Comparison of ENCODE assay signal across 8 cellular contexts in the genomic region with DNA sequence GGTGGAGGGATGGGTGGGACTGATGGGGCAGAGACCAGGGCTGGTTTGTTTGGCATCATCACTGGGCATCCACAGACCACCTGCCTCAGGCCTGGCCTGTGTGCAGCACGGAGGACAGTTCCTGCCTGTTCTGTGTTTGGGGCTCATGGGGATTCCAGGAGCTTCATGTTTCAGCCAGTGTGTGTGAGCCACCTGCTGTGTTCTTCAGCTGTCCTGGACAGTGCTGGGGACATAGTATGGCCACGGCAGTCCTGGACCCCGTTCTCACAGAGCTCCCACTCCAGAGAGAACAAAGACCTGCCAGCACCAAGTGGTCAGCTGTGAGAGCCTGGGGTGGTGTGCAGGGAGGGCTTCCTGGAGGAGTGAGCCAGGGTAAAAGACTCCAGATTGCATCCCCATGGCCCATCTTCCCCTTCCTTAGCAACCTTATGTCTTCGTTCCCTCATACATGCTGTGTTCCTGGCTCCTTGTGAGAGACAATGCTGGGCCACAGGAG. TPM values are rescaled to one million over a fixed set of nuclear protein-coding genes. Genes with fewer than 3 reads are reported as not detected.
DNase-seq lines count a peak whose midpoint lies in the region; ATAC-seq and TF ChIP-seq lines count a peak whose summit lies in the region.

No MANE protein-coding gene starts in this region.

- CTCF ChIA-PET in activated B cell treated with CpG ODN at 0.5 μM for 24 hours (lab: Charles Lee) = interaction anchor here (0.9 to 5.5 kb wide), 14 partner anchors 9 to 333 kb away, joined by 3 to 45 read pairs (median 4); a partner anchor contains a TSS

- H3K9me3 ChIP-seq in iPS-18a (ENCODE audit: control insufficient read depth, low read depth, low read length) (no peaks in the 10 kb centered on the region), spleen (no peaks in the 10 kb centered on the region)

- H3K4me3 Mint-ChIP-seq in activated B cell treated with CpG ODN at 0.5 μM for 24 hours = peak overlapping the region; percentile 99

- H3K36me3 ChIP-seq in iPS-18a (ENCODE audit: control insufficient read depth, low read depth, low read length) = peaks cover 48% of the 10 kb centered on the region
- H3K36me3 ChIP-seq in spleen = peaks cover 0 to 59% (median 45%) of the 10 kb centered on the region in 6 donors

- peaks cover 71% of the 10 kb centered on the region for H3K36me3 Mint-ChIP-seq in activated B cell treated with CpG ODN at 0.5 μM for 24 hours (ENCODE audit: low read depth)

- no peaks in the 10 kb centered on the region for H3K27me3 ChIP-seq in iPS-18a (ENCODE audit: control insufficient read depth, insufficient read depth, low read length)
- no peaks in the 10 kb centered on the region for H3K27me3 ChIP-seq in spleen (replicated peaks in 1 of 7)

- intact Hi-C loops in activated B cell treated with CpG ODN at 0.5 μM for 24 hours (cut with micrococcal nuclease) (loop anchor here (1.0 to 5.0 kb wide), 5 partner anchors 11 to 646 kb away; a partner anchor contains a TSS), spleen (cut with DNase I; ENCODE audit: low total_unique reads) (loop anchor here (5.0 kb wide), 1 partner anchor 41 kb away; no protein-coding TSS in a partner anchor)

- no peak overlapping the region for H3K4me3 ChIP-seq in iPS-18a (ENCODE audit: low read length)
- peak overlapping the region in 1 of 8 donors; percentile 74 for H3K4me3 ChIP-seq in spleen

- POLR2A ChIA-PET in activated B cell treated with CpG ODN at 0.5 μM for 24 hours (lab: Charles Lee) = interaction anchor here (0.6 to 7.4 kb wide), 10 partner anchors 10 to 268 kb away, joined by 3 to 76 read pairs (median 10); a partner anchor contains a TSS

- no peaks in the 10 kb centered on the region for H3K9me3 Mint-ChIP-seq in activated B cell treated with CpG ODN at 0.5 μM for 24 hours

- ATAC-seq in HG02642 (IDR thresholded peaks at IDR 0.05; ENCODE audit: poor library complexity, unreplicated experiment) (peak; percentile 6), activated B cell treated with CpG ODN at 0.5 μM for 24 hours (ENCODE audit: low read depth) (no peak), GM21528 (IDR thresholded peaks at IDR 0.05; ENCODE audit: low FRiP score, unreplicated experiment) (no peak)

- H3K9ac ChIP-seq in iPS-18a (ENCODE audit: low read length) = no peak overlapping the region

- H3K4me1 ChIP-seq in iPS-18a (ENCODE audit: control insufficient read depth, low read depth, low read length) (peaks cover 5% of the 10 kb centered on the region), spleen (peaks cover 58 to 96% (median 90%) of the 10 kb centered on the region in 6 donors)

- H3K4me1 Mint-ChIP-seq in activated B cell treated with CpG ODN at 0.5 μM for 24 hours = peaks cover 73% of the 10 kb centered on the region

- DNase-seq in activated B cell treated with CpG ODN at 0.5 μM for 24 hours = no peak
- no peak for DNase-seq in spleen
- DNase-seq in NCI-H1048 (lab: John Stamatoyannopoulos, UW) = no peak
- DNase-seq in cortex of kidney (lab: John Stamatoyannopoulos, UW) = no peak
- no peak for DNase-seq in SKM-1 treated with dmso at 0.1 percent for 144 hours (lab: John Stamatoyannopoulos, UW; ENCODE audit: unreplicated experiment)

- peak overlapping the region; percentile 62 for H3K27ac ChIP-seq in iPS-18a (ENCODE audit: low read length)
- H3K27ac ChIP-seq in spleen = peak overlapping the region; percentile 88 to 98 (median 97)

- no peak for TF ChIP-seq POLR2A in spleen (IDR thresholded peaks at IDR 0.05)

- TF ChIP-seq CTCF in activated B cell treated with CpG ODN at 0.5 μM for 24 hours (IDR thresholded peaks at IDR 0.05) = no peak
- no peak for TF ChIP-seq CTCF in spleen (IDR thresholded peaks at IDR 0.05 in 8 of 11, conservative IDR thresholded peaks at IDR 0.05 in 3 of 11)

- H3K27ac Mint-ChIP-seq in activated B cell treated with CpG ODN at 0.5 μM for 24 hours = peak overlapping the region; percentile 100

- 2 to 46% (median 30%) methylated on average over 3 to 4 of the region's 4 CpGs for WGBS in spleen, 5 donors

- H3K27me3 Mint-ChIP-seq in activated B cell treated with CpG ODN at 0.5 μM for 24 hours = no peaks in the 10 kb centered on the region

RNA-seq across cellular contexts. Expression of a gene that starts 2.0 kb away (rescaled TPM):
- total RNA-seq in activated B cell treated with CpG ODN at 0.5 μM for 24 hours = 61.7 and 65.3 TPM in 2 replicates
- 10 to 100 TPM; 20.5 to 38.2 (median 29.7) TPM for total RNA-seq in spleen
- polyA plus RNA-seq in spleen = 10 to 100 TPM; 12.7 to 18.9 (median 14.5) TPM

RNA-seq across cellular contexts. Expression of a gene that starts 43.8 kb away (rescaled TPM):
- total RNA-seq in activated B cell treated with CpG ODN at 0.5 μM for 24 hours = 235 and 244 TPM in 2 replicates
- 100 to 1,000 TPM; 161 to 213 (median 178) TPM for total RNA-seq in spleen
- polyA plus RNA-seq in spleen = 100 to 1,000 TPM in 1 of 3 donors, 10 to 100 TPM in 2; 53.9 to 102 (median 64.4) TPM

RNA-seq across cellular contexts. Expression of a gene that starts 45.7 kb away (rescaled TPM):
- total RNA-seq in activated B cell treated with CpG ODN at 0.5 μM for 24 hours (80.7 and 88.5 TPM in 2 replicates), spleen (100 to 1,000 TPM in 6 of 7 donors, 10 to 100 TPM in 1; 79.3 to 147 (median 130) TPM)
- 10 to 100 TPM; 23.0 to 56.0 (median 25.2) TPM for polyA plus RNA-seq in spleen

RNA-seq across cellular contexts. Expression of a gene that starts 55.9 kb away (rescaled TPM):
- total RNA-seq in activated B cell treated with CpG ODN at 0.5 μM for 24 hours = 11.7 and 14.2 TPM in 2 replicates
- 10 to 100 TPM in 1 of 7 donors, 1 to 10 TPM in 6; 7.5 to 10.2 (median 8.4) TPM for total RNA-seq in spleen
- polyA plus RNA-seq in spleen = 10 to 100 TPM in 2 of 3 donors, 1 to 10 TPM in 1; 8.6 to 11.9 (median 10.5) TPM
